17 cellular contexts compared by ENCODE assay signal in genomic region chrX:136228808-136229207, GRCh38. TPM values are rescaled to one million over a fixed set of nuclear protein-coding genes. Genes with fewer than 3 reads are reported as not detected.
DNase-seq lines count a peak whose midpoint lies in the region; ATAC-seq and TF ChIP-seq lines count a peak whose summit lies in the region.
"Had no signal": no experiment of that assay in that cellular context is flagged by ENCODE, and none has a peak within 500 bp of the region (broad histone marks: within the 10 kb centered on the region; RNA-seq: fewer than 3 reads in every experiment).

No MANE protein-coding gene starts in this region.

- TF ChIP-seq CTCF in CD4-positive, alpha-beta T cell (IDR thresholded peaks at IDR 0.05): no peak

- POLR2A ChIA-PET in CD4-positive, alpha-beta T cell (lab: Charles Lee): no interaction called here

- intact Hi-C loops in CD4-positive, alpha-beta T cell (cut with DNase I, micrococcal nuclease): no loop called here
- intact Hi-C loops in head of caudate nucleus (cut with DNase I): no loop called here

- H3K9me3 ChIP-seq in CD4-positive, alpha-beta T cell (ENCODE audit: control insufficient read depth, low read length): no peaks in the 10 kb centered on the region
- H3K9me3 ChIP-seq: vagina had no signal

- H3K36me3 Mint-ChIP-seq in CD4-positive, alpha-beta T cell (ENCODE audit: low read depth): peaks cover 76% of the 10 kb centered on the region

- H3K27me3 Mint-ChIP-seq in CD4-positive, alpha-beta T cell: no peaks in the 10 kb centered on the region

- ATAC-seq in CD4-positive, alpha-beta T cell (ENCODE audit: poor library complexity): no peak
- ATAC-seq in GM18867 (IDR thresholded peaks at IDR 0.05; ENCODE audit: unreplicated experiment): peak; percentile 70
- peak; percentile 60 for ATAC-seq in HG02678 (IDR thresholded peaks at IDR 0.05; ENCODE audit: unreplicated experiment)
- no peak for ATAC-seq in GM19397 (IDR thresholded peaks at IDR 0.05; ENCODE audit: unreplicated experiment)
- ATAC-seq in HG03520 (IDR thresholded peaks at IDR 0.05; ENCODE audit: unreplicated experiment): no peak
- ATAC-seq: sciatic nerve had no signal

- peak overlapping the region; percentile 17 for H3K27ac Mint-ChIP-seq in CD4-positive, alpha-beta T cell

- DNase-seq in CD4-positive, alpha-beta T cell: no peak
- DNase-seq in OCI-M1 (lab: John Stamatoyannopoulos, UW) (peak; percentile 34), kidney glomerular epithelial cell (lab: John Stamatoyannopoulos, UW) (no peak), head of caudate nucleus (no peak)
- DNase-seq: activated CD4-positive, CD25-positive, alpha-beta regulatory T cell; activated T-cell treated with anti-CD3 and anti-CD28 coated beads, Interleukin-2, amount 50 U/mL, for 4 hours; aorta; dermis blood vessel endothelial cell; hypothalamus; stimulated activated CD4-positive, alpha-beta T cell treated with anti-CD3 and anti-CD28 coated beads, Interleukin-4, amount 100 ng/mL, for 4 hours; stimulated activated naive CD4-positive, alpha-beta T cell treated with Interleukin-2 at 50 U/mL for 16 hours had no signal

- peaks cover 15% of the 10 kb centered on the region for H3K4me1 Mint-ChIP-seq in CD4-positive, alpha-beta T cell (ENCODE audit: low read depth)

- H3K27ac ChIP-seq in CD4-positive, alpha-beta T cell (ENCODE audit: low read depth, low read length): no peak overlapping the region
- H3K27ac ChIP-seq: vagina had no signal

- no peaks in the 10 kb centered on the region for H3K27me3 ChIP-seq in CD4-positive, alpha-beta T cell (ENCODE audit: control insufficient read depth, insufficient read depth, low read length)
- H3K27me3 ChIP-seq: vagina had no signal

- H3K4me3 Mint-ChIP-seq in CD4-positive, alpha-beta T cell: no peak overlapping the region
- H3K4me3 Mint-ChIP-seq: activated T-cell treated with anti-CD3 and anti-CD28 coated beads, Interleukin-2, amount 50 U/mL, for 4 hours had no signal

- CTCF ChIA-PET in CD4-positive, alpha-beta T cell (lab: Charles Lee): no interaction called here

- no peaks in the 10 kb centered on the region for H3K9me3 Mint-ChIP-seq in CD4-positive, alpha-beta T cell
- H3K9me3 Mint-ChIP-seq: activated T-cell treated with anti-CD3 and anti-CD28 coated beads, Interleukin-2, amount 50 U/mL, for 4 hours had no signal

RNA-seq across cellular contexts. Expression of gene MAP7D3, which starts 22.4 kb away (rescaled TPM):
- 1 to 10 TPM; 3.2 to 3.7 TPM for total RNA-seq in CD4-positive, alpha-beta T cell

Comparison
In these comparisons a context has a peak if more than half of its experiments do, and no peak if none do; other contexts are left out.
1. ATAC-seq: peak in GM18867 (single experiment) and HG02678 (single experiment); none in CD4-positive, alpha-beta T cell (single experiment), GM19397 (single experiment) and HG03520 (single experiment).